Comparison of ENCODE assay signal across 1 cellular context in the genomic region with DNA sequence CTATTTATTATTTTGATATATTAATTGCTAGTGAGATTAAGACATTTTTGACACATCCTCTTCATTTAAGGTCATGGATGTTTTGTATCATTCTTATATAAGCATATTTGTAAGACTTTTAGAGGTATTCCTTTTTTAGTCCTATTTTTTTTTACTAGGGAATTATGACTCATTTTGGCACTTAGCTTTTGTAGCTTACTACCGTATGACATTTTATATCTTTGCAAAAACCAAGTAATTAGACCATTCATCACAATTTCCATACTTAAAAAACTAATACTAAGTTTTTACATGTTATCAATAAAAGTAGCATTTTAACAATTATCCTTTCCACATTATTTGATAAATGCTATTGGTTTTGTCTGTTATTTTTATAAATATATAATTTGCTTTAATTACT.
TF ChIP-seq lines count a peak whose summit lies in the region.

No MANE protein-coding gene starts in this region.

TF ChIP-seq in GM23338, 12 proteins besides CTCF, POLR2A, EP300 and RAD21 (continued from another document):
- TF ChIP-seq, protein P1, sequence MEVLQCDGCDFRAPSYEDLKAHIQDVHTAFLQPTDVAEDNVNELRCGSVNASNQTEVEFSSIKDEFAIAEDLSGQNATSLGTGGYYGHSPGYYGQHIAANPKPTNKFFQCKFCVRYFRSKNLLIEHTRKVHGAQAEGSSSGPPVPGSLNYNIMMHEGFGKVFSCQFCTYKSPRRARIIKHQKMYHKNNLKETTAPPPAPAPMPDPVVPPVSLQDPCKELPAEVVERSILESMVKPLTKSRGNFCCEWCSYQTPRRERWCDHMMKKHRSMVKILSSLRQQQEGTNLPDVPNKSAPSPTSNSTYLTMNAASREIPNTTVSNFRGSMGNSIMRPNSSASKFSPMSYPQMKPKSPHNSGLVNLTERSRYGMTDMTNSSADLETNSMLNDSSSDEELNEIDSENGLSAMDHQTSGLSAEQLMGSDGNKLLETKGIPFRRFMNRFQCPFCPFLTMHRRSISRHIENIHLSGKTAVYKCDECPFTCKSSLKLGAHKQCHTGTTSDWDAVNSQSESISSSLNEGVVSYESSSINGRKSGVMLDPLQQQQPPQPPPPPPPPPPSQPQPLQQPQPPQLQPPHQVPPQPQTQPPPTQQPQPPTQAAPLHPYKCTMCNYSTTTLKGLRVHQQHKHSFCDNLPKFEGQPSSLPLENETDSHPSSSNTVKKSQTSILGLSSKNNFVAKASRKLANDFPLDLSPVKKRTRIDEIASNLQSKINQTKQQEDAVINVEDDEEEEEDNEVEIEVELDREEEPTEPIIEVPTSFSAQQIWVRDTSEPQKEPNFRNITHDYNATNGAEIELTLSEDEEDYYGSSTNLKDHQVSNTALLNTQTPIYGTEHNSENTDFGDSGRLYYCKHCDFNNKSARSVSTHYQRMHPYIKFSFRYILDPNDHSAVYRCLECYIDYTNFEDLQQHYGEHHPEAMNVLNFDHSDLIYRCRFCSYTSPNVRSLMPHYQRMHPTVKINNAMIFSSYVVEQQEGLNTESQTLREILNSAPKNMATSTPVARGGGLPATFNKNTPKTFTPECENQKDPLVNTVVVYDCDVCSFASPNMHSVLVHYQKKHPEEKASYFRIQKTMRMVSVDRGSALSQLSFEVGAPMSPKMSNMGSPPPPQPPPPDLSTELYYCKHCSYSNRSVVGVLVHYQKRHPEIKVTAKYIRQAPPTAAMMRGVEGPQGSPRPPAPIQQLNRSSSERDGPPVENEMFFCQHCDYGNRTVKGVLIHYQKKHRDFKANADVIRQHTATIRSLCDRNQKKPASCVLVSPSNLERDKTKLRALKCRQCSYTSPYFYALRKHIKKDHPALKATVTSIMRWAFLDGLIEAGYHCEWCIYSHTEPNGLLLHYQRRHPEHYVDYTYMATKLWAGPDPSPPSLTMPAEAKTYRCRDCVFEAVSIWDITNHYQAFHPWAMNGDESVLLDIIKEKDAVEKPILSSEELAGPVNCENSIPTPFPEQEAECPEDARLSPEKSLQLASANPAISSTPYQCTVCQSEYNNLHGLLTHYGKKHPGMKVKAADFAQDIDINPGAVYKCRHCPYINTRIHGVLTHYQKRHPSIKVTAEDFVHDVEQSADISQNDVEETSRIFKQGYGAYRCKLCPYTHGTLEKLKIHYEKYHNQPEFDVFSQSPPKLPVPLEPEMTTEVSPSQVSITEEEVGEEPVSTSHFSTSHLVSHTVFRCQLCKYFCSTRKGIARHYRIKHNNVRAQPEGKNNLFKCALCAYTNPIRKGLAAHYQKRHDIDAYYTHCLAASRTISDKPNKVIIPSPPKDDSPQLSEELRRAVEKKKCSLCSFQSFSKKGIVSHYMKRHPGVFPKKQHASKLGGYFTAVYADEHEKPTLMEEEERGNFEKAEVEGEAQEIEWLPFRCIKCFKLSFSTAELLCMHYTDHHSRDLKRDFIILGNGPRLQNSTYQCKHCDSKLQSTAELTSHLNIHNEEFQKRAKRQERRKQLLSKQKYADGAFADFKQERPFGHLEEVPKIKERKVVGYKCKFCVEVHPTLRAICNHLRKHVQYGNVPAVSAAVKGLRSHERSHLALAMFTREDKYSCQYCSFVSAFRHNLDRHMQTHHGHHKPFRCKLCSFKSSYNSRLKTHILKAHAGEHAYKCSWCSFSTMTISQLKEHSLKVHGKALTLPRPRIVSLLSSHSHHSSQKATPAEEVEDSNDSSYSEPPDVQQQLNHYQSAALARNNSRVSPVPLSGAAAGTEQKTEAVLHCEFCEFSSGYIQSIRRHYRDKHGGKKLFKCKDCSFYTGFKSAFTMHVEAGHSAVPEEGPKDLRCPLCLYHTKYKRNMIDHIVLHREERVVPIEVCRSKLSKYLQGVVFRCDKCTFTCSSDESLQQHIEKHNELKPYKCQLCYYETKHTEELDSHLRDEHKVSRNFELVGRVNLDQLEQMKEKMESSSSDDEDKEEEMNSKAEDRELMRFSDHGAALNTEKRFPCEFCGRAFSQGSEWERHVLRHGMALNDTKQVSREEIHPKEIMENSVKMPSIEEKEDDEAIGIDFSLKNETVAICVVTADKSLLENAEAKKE (CRISPR knock-in tag; IDR thresholded peaks at IDR 0.05), result no peak
- TF ChIP-seq, protein P2, sequence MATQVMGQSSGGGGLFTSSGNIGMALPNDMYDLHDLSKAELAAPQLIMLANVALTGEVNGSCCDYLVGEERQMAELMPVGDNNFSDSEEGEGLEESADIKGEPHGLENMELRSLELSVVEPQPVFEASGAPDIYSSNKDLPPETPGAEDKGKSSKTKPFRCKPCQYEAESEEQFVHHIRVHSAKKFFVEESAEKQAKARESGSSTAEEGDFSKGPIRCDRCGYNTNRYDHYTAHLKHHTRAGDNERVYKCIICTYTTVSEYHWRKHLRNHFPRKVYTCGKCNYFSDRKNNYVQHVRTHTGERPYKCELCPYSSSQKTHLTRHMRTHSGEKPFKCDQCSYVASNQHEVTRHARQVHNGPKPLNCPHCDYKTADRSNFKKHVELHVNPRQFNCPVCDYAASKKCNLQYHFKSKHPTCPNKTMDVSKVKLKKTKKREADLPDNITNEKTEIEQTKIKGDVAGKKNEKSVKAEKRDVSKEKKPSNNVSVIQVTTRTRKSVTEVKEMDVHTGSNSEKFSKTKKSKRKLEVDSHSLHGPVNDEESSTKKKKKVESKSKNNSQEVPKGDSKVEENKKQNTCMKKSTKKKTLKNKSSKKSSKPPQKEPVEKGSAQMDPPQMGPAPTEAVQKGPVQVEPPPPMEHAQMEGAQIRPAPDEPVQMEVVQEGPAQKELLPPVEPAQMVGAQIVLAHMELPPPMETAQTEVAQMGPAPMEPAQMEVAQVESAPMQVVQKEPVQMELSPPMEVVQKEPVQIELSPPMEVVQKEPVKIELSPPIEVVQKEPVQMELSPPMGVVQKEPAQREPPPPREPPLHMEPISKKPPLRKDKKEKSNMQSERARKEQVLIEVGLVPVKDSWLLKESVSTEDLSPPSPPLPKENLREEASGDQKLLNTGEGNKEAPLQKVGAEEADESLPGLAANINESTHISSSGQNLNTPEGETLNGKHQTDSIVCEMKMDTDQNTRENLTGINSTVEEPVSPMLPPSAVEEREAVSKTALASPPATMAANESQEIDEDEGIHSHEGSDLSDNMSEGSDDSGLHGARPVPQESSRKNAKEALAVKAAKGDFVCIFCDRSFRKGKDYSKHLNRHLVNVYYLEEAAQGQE (IDR thresholded peaks at IDR 0.05; ENCODE audit: unreplicated experiment), result no peak
- TF ChIP-seq ETS1 (IDR thresholded peaks at IDR 0.05) (no peak), EZH2 (IDR thresholded peaks at IDR 0.05; ENCODE audit: low read depth, unreplicated experiment) (no peak), NANOG (IDR thresholded peaks at IDR 0.05; ENCODE audit: borderline replicate concordance) (no peak), CREB1 (CRISPR knock-in tag; IDR thresholded peaks at IDR 0.05; ENCODE audit: low read depth) (no peak), POLR2AphosphoS5 (IDR thresholded peaks at IDR 0.05; ENCODE audit: low read depth) (no peak), ZNF331 (CRISPR knock-in tag; IDR thresholded peaks at IDR 0.05; ENCODE audit: low read depth) (no peak), EZH2phosphoT487 (IDR thresholded peaks at IDR 0.05; ENCODE audit: unreplicated experiment) (no peak), ZNF114 (CRISPR knock-in tag; IDR thresholded peaks at IDR 0.05) (no peak), JUNB (IDR thresholded peaks at IDR 0.05; ENCODE audit: unreplicated experiment) (no peak)
TF ChIP-seq in GM23338: peak in this region for 0.
